In genomic region chr9:85805789-85806102, GRCh38 we compare ENCODE assay signal across 8 cellular contexts.
DNase-seq lines count a peak whose midpoint lies in the region; ATAC-seq, FAIRE-seq and TF ChIP-seq lines count a peak whose summit lies in the region.
"Not testable (repeated sequence)": the region's sequence is repeated elsewhere in the genome, so short reads cannot be mapped to it uniquely, and the experiment has no call there.

No MANE protein-coding gene starts in this region.

- peaks cover 31% of the 10 kb centered on the region for H3F3A ChIP-seq in neural progenitor cell (ENCODE audit: low read depth)

- not testable (repeated sequence) for H3K9me3 Mint-ChIP-seq in CD4-positive, alpha-beta memory T cell; neural progenitor cell; stimulated activated effector memory CD8-positive, alpha-beta T cell treated with anti-CD3 and anti-CD28 coated beads, Interleukin-12 subunit alpha, Interleukin-12 subunit beta, amount 100 ng/mL, for 72 hours

- H3K27ac ChIP-seq in CD4-positive, alpha-beta memory T cell (ENCODE audit: low read depth, low read length): peak overlapping the region; percentile 82
- H3K27ac ChIP-seq in HEK293 (ENCODE audit: extremely low read depth, low read depth, low read length): peak overlapping the region; percentile 86
- peak overlapping the region; percentile 88 for H3K27ac ChIP-seq in right cardiac atrium (ENCODE audit: low read length)
- H3K27ac ChIP-seq in neural progenitor cell: peak overlapping the region; percentile 90

- not testable (repeated sequence) for H3K36me3 ChIP-seq in CD4-positive, alpha-beta memory T cell (ENCODE audit: insufficient read depth, low read length); bronchial epithelial cell (ENCODE audit: control insufficient read depth, insufficient read depth, low read length); neural progenitor cell
- H3K36me3 ChIP-seq in HEK293 (ENCODE audit: control insufficient read depth in 2 of 2, insufficient read depth in 1 of 2, low read length in 2 of 2): peaks cover 11 to 33% of the 10 kb centered on the region in 2 experiments; a peak in 2 of 3 replicates

- H4K20me1 ChIP-seq in neural progenitor cell (ENCODE audit: low read depth): not testable (repeated sequence)

- peak overlapping the region; percentile 85 to 90 (median 88) for H3K4me3 Mint-ChIP-seq in CD4-positive, alpha-beta memory T cell
- peak overlapping the region; percentile 88 for H3K4me3 Mint-ChIP-seq in neural progenitor cell
- not testable (repeated sequence) for H3K4me3 Mint-ChIP-seq in stimulated activated effector memory CD8-positive, alpha-beta T cell treated with anti-CD3 and anti-CD28 coated beads, Interleukin-12 subunit alpha, Interleukin-12 subunit beta, amount 100 ng/mL, for 72 hours

- peak overlapping the region; percentile 94 for H2AFZ ChIP-seq in neural progenitor cell (replicated peaks)

- peak overlapping the region; percentile 66 for H3K9ac ChIP-seq in neural progenitor cell

- not testable (repeated sequence) for FAIRE-seq in bronchial epithelial cell (lab: Jason Lieb, UNC)

- not testable (repeated sequence) for H3K27me3 Mint-ChIP-seq in CD4-positive, alpha-beta memory T cell; neural progenitor cell (ENCODE audit: insufficient read depth, low read depth)

- not testable (repeated sequence) for H3K9me3 ChIP-seq in CD4-positive, alpha-beta memory T cell (ENCODE audit: control insufficient read depth in 1 of 2, low read length in 2 of 2); HEK293 (ENCODE audit: control insufficient read depth, insufficient read depth, low read depth, low read length); right cardiac atrium (ENCODE audit: control insufficient read depth, low read length); neural progenitor cell (ENCODE audit: low read depth)

- POLR2A ChIA-PET in CD4-positive, alpha-beta memory T cell (lab: Charles Lee; ENCODE audit: partially characterized antibody): interaction anchor here (1.0 kb wide), 1 partner anchor 107 kb away, joined by 3 read pairs; no protein-coding TSS in a partner anchor
- POLR2A ChIA-PET in HEK293 (lab: Yijun Ruan, JAX): not testable (repeated sequence)

- peak overlapping the region in 1 of 2 donors; percentile 58 for H3K4me3 ChIP-seq in CD4-positive, alpha-beta memory T cell (ENCODE audit: low read length in 2 of 2)
- H3K4me3 ChIP-seq in HEK293 (ENCODE audit: low read depth, low read length) (peak overlapping the region; percentile 85), bronchial epithelial cell (ENCODE audit: low read depth, low read length) (peak overlapping the region; percentile 60), right cardiac atrium (ENCODE audit: low read length) (peak overlapping the region; percentile 95), neural progenitor cell (peak overlapping the region; percentile 93)

- not testable (repeated sequence) for H3K27me3 ChIP-seq in CD4-positive, alpha-beta memory T cell (ENCODE audit: insufficient read depth, low read length); bronchial epithelial cell (ENCODE audit: control insufficient read depth, insufficient read depth, low read length); right cardiac atrium (ENCODE audit: control insufficient read depth, insufficient read depth)
- peaks cover 13% of the 10 kb centered on the region for H3K27me3 ChIP-seq in neural progenitor cell

- peaks cover 20% of the 10 kb centered on the region for H3K4me1 ChIP-seq in CD4-positive, alpha-beta memory T cell (ENCODE audit: insufficient read depth, low read length)
- H3K4me1 ChIP-seq in HEK293 (ENCODE audit: control insufficient read depth, insufficient read depth, low read length); right cardiac atrium (ENCODE audit: control insufficient read depth, insufficient read depth, low read length); neural progenitor cell: not testable (repeated sequence)

- 0% methylated on average over 32 of the region's 32 CpGs for WGBS in right cardiac atrium

- peaks cover 11 to 22% (median 16%) of the 10 kb centered on the region in 4 donors for H3K4me1 Mint-ChIP-seq in CD4-positive, alpha-beta memory T cell
- H3K4me1 Mint-ChIP-seq in neural progenitor cell; stimulated activated effector memory CD8-positive, alpha-beta T cell treated with anti-CD3 and anti-CD28 coated beads, Interleukin-12 subunit alpha, Interleukin-12 subunit beta, amount 100 ng/mL, for 72 hours: not testable (repeated sequence)

- intact Hi-C loops in CD4-positive, alpha-beta memory T cell (cut with micrococcal nuclease): loop anchor here (1.0 kb wide), 4 partner anchors 63 to 549 kb away; partner anchors contain the start of genes ISCA1 and TUT7
- intact Hi-C loops in right cardiac atrium (cut with DNase I): not testable (repeated sequence)

- H3K4me2 ChIP-seq in neural progenitor cell: peak overlapping the region; percentile 95

- peak overlapping the region; percentile 82 to 93 (median 91) for H3K27ac Mint-ChIP-seq in CD4-positive, alpha-beta memory T cell
- not testable (repeated sequence) for H3K27ac Mint-ChIP-seq in neural progenitor cell
- H3K27ac Mint-ChIP-seq in stimulated activated effector memory CD8-positive, alpha-beta T cell treated with anti-CD3 and anti-CD28 coated beads, Interleukin-12 subunit alpha, Interleukin-12 subunit beta, amount 100 ng/mL, for 72 hours: peak overlapping the region; percentile 88

- TF ChIP-seq CTCF in HEK293 (tag by site-specific recombination; IDR thresholded peaks at IDR 0.05); bronchial epithelial cell (IDR thresholded peaks at IDR 0.05; ENCODE audit: insufficient read depth, low read length, severe bottlenecking); neural progenitor cell (IDR thresholded peaks at IDR 0.05): not testable (repeated sequence)

- peaks cover 14 to 18% of the 10 kb centered on the region in 2 donors for H3K36me3 Mint-ChIP-seq in CD4-positive, alpha-beta memory T cell
- peaks cover 16% of the 10 kb centered on the region for H3K36me3 Mint-ChIP-seq in neural progenitor cell
- H3K36me3 Mint-ChIP-seq in stimulated activated effector memory CD8-positive, alpha-beta T cell treated with anti-CD3 and anti-CD28 coated beads, Interleukin-12 subunit alpha, Interleukin-12 subunit beta, amount 100 ng/mL, for 72 hours: peaks cover 25% of the 10 kb centered on the region

- CTCF ChIA-PET in CD4-positive, alpha-beta memory T cell (lab: Charles Lee; ENCODE audit: partially characterized antibody); HEK293 (lab: Yijun Ruan, JAX): not testable (repeated sequence)

- not testable (repeated sequence) for ATAC-seq in right cardiac atrium
- ATAC-seq in stimulated activated effector memory CD8-positive, alpha-beta T cell treated with anti-CD3 and anti-CD28 coated beads, Interleukin-12 subunit alpha, Interleukin-12 subunit beta, amount 100 ng/mL, for 72 hours: peak; percentile 1

- peaks cover 38% of the 10 kb centered on the region for H3K79me2 ChIP-seq in neural progenitor cell (ENCODE audit: low read depth)

- DNase-seq in CD4-positive, alpha-beta memory T cell: peak; percentile 39 to 55 (median 43)
- DNase-seq in NCI-H2196 (lab: John Stamatoyannopoulos, UW; ENCODE audit: unreplicated experiment): peak; percentile 25
- peak; percentile 48 to 51 for DNase-seq in activated CD4-positive, alpha-beta T cell treated with anti-CD3 and anti-CD28 coated beads, Interleukin-2, amount 50 U/mL, for 48 hours
- not testable (repeated sequence) for DNase-seq in bronchial epithelial cell (ENCODE audit: low read depth); right cardiac atrium; neural progenitor cell (ENCODE audit: low spot score); stimulated activated effector memory CD8-positive, alpha-beta T cell treated with anti-CD3 and anti-CD28 coated beads, Interleukin-12 subunit alpha, Interleukin-12 subunit beta, amount 100 ng/mL, for 72 hours (ENCODE audit: low spot score in 2 of 2)

TF ChIP-seq in HEK293, 187 proteins besides CTCF, POLR2A, EP300 and RAD21:
- 0 out of 2 replicates have a peak, but pooled peaks have one; percentile 3 for TF ChIP-seq GLIS2 (tag by site-specific recombination; IDR thresholded peaks at IDR 0.05)
- peak; percentile 80 for TF ChIP-seq GLIS1 (tag by site-specific recombination; IDR thresholded peaks at IDR 0.05)
- TF ChIP-seq PATZ1 (tag by site-specific recombination; IDR thresholded peaks at IDR 0.05): 0 out of 2 replicates have a peak, but pooled peaks have one; percentile 18
